1 cellular context compared by ENCODE assay signal in the genomic region with DNA sequence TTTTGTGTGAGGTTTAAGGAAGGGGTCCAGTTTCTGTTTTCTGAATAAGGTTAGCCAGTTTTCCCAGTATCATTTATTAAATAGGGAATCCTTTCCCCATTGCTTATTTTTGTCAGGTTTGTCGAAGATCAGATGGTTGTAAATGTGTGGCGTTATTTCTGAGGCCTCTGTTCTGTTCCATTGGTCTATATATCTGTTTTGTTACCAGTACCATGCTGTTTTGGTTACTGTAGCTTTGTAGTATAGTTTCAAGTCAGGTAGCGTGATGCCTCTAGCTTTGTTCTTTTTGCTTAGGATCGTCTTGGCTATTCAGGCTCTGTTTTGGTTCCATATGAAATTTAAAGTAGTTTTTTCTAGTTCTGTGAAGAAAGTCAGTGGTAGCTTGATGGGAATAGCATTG. TPM values are rescaled to one million over a fixed set of nuclear protein-coding genes. Genes with fewer than 3 reads are reported as not detected.
"Had no signal": no experiment of that assay in that cellular context is flagged by ENCODE, and none has a peak within 500 bp of the region (broad histone marks: within the 10 kb centered on the region; RNA-seq: fewer than 3 reads in every experiment).

No MANE protein-coding gene starts in this region.

RNA-seq across cellular contexts. Expression of a gene that starts 39.4 kb away (rescaled TPM):
- total RNA-seq: PC-3 had no signal
